In genomic region chr7:10950494-10950893, GRCh38 we compare ENCODE assay signal across 1 cellular context.
TF ChIP-seq lines count a peak whose summit lies in the region.

No MANE protein-coding gene starts in this region.

TF ChIP-seq in HepG2, 621 proteins besides CTCF, POLR2A, EP300 and RAD21 (continued from another document and continues in another):
- no peak for TF ChIP-seq ZNF639 (CRISPR knock-in tag; conservative IDR thresholded peaks at IDR 0.05)
- peak; percentile 14; the same call in 1 of the 2 replicates for TF ChIP-seq ARID5B (CRISPR knock-in tag; IDR thresholded peaks at IDR 0.05)
- peak; percentile 42; the same call in 1 of the 2 replicates for TF ChIP-seq AHDC1 (CRISPR knock-in tag; IDR thresholded peaks at IDR 0.05; ENCODE audit: borderline replicate concordance)
- TF ChIP-seq PHF21A (CRISPR knock-in tag; IDR thresholded peaks at IDR 0.05) = 0 out of 2 replicates have a peak, but pooled peaks have one; percentile 38
- no peak for TF ChIP-seq HDAC1 (CRISPR knock-in tag; IDR thresholded peaks at IDR 0.05)
- no peak for TF ChIP-seq NFE2L1 (CRISPR knock-in tag; IDR thresholded peaks at IDR 0.05; ENCODE audit: borderline replicate concordance)
- no peak for TF ChIP-seq KDM6A (CRISPR knock-in tag; IDR thresholded peaks at IDR 0.05; ENCODE audit: low read depth)
- no peak for TF ChIP-seq RFXAP (CRISPR knock-in tag; IDR thresholded peaks at IDR 0.05; ENCODE audit: borderline replicate concordance)
- no peak for TF ChIP-seq ZNF263 (CRISPR knock-in tag; IDR thresholded peaks at IDR 0.05)
- peak; percentile 47 for TF ChIP-seq ZMYM4 (CRISPR knock-in tag; IDR thresholded peaks at IDR 0.05)
- TF ChIP-seq GZF1 (CRISPR knock-in tag; IDR thresholded peaks at IDR 0.05) = no peak
- TF ChIP-seq NRL (CRISPR knock-in tag; IDR thresholded peaks at IDR 0.05; ENCODE audit: borderline replicate concordance) = no peak
- TF ChIP-seq ZFP82 (CRISPR knock-in tag; IDR thresholded peaks at IDR 0.05; ENCODE audit: borderline replicate concordance) = no peak
- no peak for TF ChIP-seq MAFF (IDR thresholded peaks at IDR 0.05; ENCODE audit: low read depth, low read length)
- TF ChIP-seq ZSCAN20 (CRISPR knock-in tag; IDR thresholded peaks at IDR 0.05; ENCODE audit: borderline replicate concordance) = no peak
- TF ChIP-seq THYN1 (CRISPR knock-in tag; IDR thresholded peaks at IDR 0.05; ENCODE audit: borderline replicate concordance, low read depth) = no peak
- TF ChIP-seq NFYC (CRISPR knock-in tag; IDR thresholded peaks at IDR 0.05) = no peak
- TF ChIP-seq TFE3 (CRISPR knock-in tag; IDR thresholded peaks at IDR 0.05) = no peak
- TF ChIP-seq ZHX1 (CRISPR knock-in tag; IDR thresholded peaks at IDR 0.05; ENCODE audit: low read depth) = no peak
- TF ChIP-seq ZNF558 (CRISPR knock-in tag; IDR thresholded peaks at IDR 0.05; ENCODE audit: borderline replicate concordance) = no peak
- no peak for TF ChIP-seq ZNF124 (CRISPR knock-in tag; IDR thresholded peaks at IDR 0.05)
- 0 out of 2 replicates have a peak, but pooled peaks have one; percentile 29 for TF ChIP-seq PAXIP1 (CRISPR knock-in tag; conservative IDR thresholded peaks at IDR 0.05)
- no peak for TF ChIP-seq ARID2 (CRISPR knock-in tag; IDR thresholded peaks at IDR 0.05; ENCODE audit: borderline replicate concordance)
- TF ChIP-seq ARNT (IDR thresholded peaks at IDR 0.05) = no peak
- no peak for TF ChIP-seq ZNF737 (CRISPR knock-in tag; IDR thresholded peaks at IDR 0.05; ENCODE audit: borderline replicate concordance)
- no peak for TF ChIP-seq BRF2 (CRISPR knock-in tag; IDR thresholded peaks at IDR 0.05)
- TF ChIP-seq XRCC5 (optimal IDR thresholded peaks at IDR 0.05; ENCODE audit: low read length) = no peak
- TF ChIP-seq POGK (CRISPR knock-in tag; conservative IDR thresholded peaks at IDR 0.05) = no peak
- TF ChIP-seq FLYWCH1 (CRISPR knock-in tag; IDR thresholded peaks at IDR 0.05) = no peak
- no peak for TF ChIP-seq PBX3 (CRISPR knock-in tag; IDR thresholded peaks at IDR 0.05; ENCODE audit: borderline replicate concordance)
- TF ChIP-seq ZNF792 (CRISPR knock-in tag; IDR thresholded peaks at IDR 0.05) = no peak
- no peak for TF ChIP-seq GABPB1 (CRISPR knock-in tag; IDR thresholded peaks at IDR 0.05)
